Comparison of ENCODE assay signal across 5 cellular contexts in the genomic region with DNA sequence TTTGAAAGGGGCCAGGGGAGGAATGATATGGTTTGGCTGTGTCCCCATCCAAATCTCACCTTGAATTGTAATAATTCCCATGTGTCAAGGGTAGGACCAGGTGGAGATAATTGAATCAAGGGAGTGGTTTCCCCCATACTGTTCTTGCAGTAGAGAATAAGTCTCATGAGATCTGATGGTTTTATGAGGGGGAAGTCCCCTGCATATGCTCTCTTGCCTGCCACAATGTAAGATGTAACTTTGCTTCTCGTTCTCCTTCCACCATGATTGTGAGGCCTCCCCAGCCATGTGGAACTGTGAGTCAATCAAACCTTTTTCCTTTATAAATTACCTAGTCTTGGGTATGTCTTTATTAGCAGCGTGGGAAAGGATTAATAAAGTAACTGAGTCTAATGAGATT. TPM values are rescaled to one million over a fixed set of nuclear protein-coding genes. Genes with fewer than 3 reads are reported as not detected.
"Had no signal": no experiment of that assay in that cellular context is flagged by ENCODE, and none has a peak within 500 bp of the region (broad histone marks: within the 10 kb centered on the region; RNA-seq: fewer than 3 reads in every experiment).

No MANE protein-coding gene starts in this region.

RNA-seq across cellular contexts. Expression of gene HAPLN1, which starts 15.5 kb away (rescaled TPM):
- total RNA-seq: HepG2, HT-29, HT1080, K562 had no signal
- polyA plus RNA-seq: HepG2, IgD-negative memory B cell, K562 had no signal
